In genomic region chr7:68613405-68613804, GRCh38 we compare ENCODE assay signal across 19 cellular contexts.
DNase-seq lines count a peak whose midpoint lies in the region; TF ChIP-seq lines count a peak whose summit lies in the region.
"Had no signal": no experiment of that assay in that cellular context is flagged by ENCODE, and none has a peak within 500 bp of the region (broad histone marks: within the 10 kb centered on the region; RNA-seq: fewer than 3 reads in every experiment).

No MANE protein-coding gene starts in this region.

- no peak for TF ChIP-seq POLR2A in lower leg skin (IDR thresholded peaks at IDR 0.05)

- H3K4me1 ChIP-seq in left ventricle myocardium inferior: no peaks in the 10 kb centered on the region
- H3K4me1 ChIP-seq: right lobe of liver had no signal

- intact Hi-C loops in left ventricle myocardium inferior (cut with micrococcal nuclease): no loop called here
- intact Hi-C loops in lower leg skin (cut with DNase I; ENCODE audit: low total_unique reads): no loop called here

- peaks cover 22% of the 10 kb centered on the region for H3K27me3 ChIP-seq in left ventricle myocardium inferior (ENCODE audit: low read depth)
- H3K27me3 ChIP-seq: adrenal gland, right lobe of liver had no signal

- H3K27ac ChIP-seq in left ventricle myocardium inferior (replicated peaks): no peak overlapping the region
- H3K27ac ChIP-seq: adrenal gland, right lobe of liver had no signal

- peak; percentile 4 for DNase-seq in A172 (ENCODE audit: low spot score)
- peak; percentile 5 for DNase-seq in ELF-1 (ENCODE audit: low read depth, low spot score)
- DNase-seq in NCI-H2171 treated with DMSO at 0.1 percent for 48 hours (lab: John Stamatoyannopoulos, UW): peak; percentile 97
- DNase-seq in SW480 (ENCODE audit: low spot score): peak; percentile 15
- no peak for DNase-seq in OCI-M1 (lab: John Stamatoyannopoulos, UW)
- DNase-seq in left ventricle myocardium inferior: no peak
- no peak for DNase-seq in activated CD4-positive, alpha-beta T cell treated with anti-CD3 and anti-CD28 coated beads, Interleukin-2, amount 50 U/mL, for 48 hours
- no peak for DNase-seq in lower leg skin (ENCODE audit: low spot score in 2 of 2)
- DNase-seq: activated CD4-positive, alpha-beta T cell treated with anti-CD3 and anti-CD28 coated beads for 36 hours; activated effector memory CD4-positive, alpha-beta T cell treated with Interleukin-2 at 50 U/mL for 16 hours; caudate nucleus; CD4-positive, alpha-beta T cell; GOT3; left ventricle myocardium superior; NCI-H2227 treated with DMSO at 0.1 percent for 48 hours; occipital lobe; PC-3; right lobe of liver had no signal

- H3K4me3 ChIP-seq in left ventricle myocardium inferior: no peak overlapping the region
- no peak overlapping the region for H3K4me3 ChIP-seq in lower leg skin (ENCODE audit: low read depth, poor library complexity, severe bottlenecking)
- H3K4me3 ChIP-seq: adrenal gland, right lobe of liver had no signal

- peaks cover 43% of the 10 kb centered on the region for H3K9me3 ChIP-seq in left ventricle myocardium inferior (replicated peaks)
- H3K9me3 ChIP-seq: right lobe of liver had no signal

- TF ChIP-seq CTCF in left ventricle myocardium inferior (IDR thresholded peaks at IDR 0.05; ENCODE audit: borderline replicate concordance): no peak
- TF ChIP-seq CTCF in lower leg skin (IDR thresholded peaks at IDR 0.05): no peak

- 33 to 47% methylated on average over 6 of the region's 6 CpGs for WGBS in lower leg skin, 2 donors

- H3K36me3 ChIP-seq in left ventricle myocardium inferior: no peaks in the 10 kb centered on the region
- H3K36me3 ChIP-seq: adrenal gland, right lobe of liver had no signal

Comparison
In these comparisons a context has a peak if more than half of its experiments do, and no peak if none do; other contexts are left out.
1. DNase-seq: peak in A172 (single experiment), ELF-1 (single experiment), NCI-H2171 treated with DMSO at 0.1 percent for 48 hours (single experiment) and SW480 (single experiment); none in OCI-M1 (single experiment), left ventricle myocardium inferior (single experiment), activated CD4-positive, alpha-beta T cell treated with anti-CD3 and anti-CD28 coated beads, Interleukin-2, amount 50 U/mL, for 48 hours (0 of 2) and lower leg skin (0 of 2).